In the genomic region with DNA sequence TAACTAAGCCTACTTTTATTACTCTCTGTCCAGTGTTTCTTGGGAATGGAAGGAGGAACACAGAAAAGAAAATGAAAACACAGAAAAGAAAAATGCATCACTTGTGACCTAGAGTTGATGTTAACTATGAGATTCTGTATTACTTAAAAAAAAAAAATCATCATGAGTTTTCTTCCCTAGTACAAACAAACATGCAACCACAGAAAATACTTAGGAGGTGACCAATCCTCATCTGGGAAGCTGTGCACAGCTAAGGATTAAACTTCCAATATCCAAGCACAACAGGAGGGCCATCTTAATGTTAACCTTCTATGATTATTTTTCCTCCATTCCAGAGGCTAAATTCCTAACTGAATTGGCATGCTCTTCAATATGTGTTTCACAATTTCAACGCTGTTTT, we compare ENCODE assay signal across 17 cellular contexts.
DNase-seq lines count a peak whose midpoint lies in the region; ATAC-seq and TF ChIP-seq lines count a peak whose summit lies in the region.
"Had no signal": no experiment of that assay in that cellular context is flagged by ENCODE, and none has a peak within 500 bp of the region (broad histone marks: within the 10 kb centered on the region; RNA-seq: fewer than 3 reads in every experiment).

No MANE protein-coding gene starts in this region.

- CTCF ChIA-PET in SK-N-SH (lab: Yijun Ruan, JAX): interaction anchor here (0.6 kb wide), 1 partner anchor 19 kb away, joined by 3 read pairs; no protein-coding TSS in a partner anchor

- no peak overlapping the region for H2AFZ ChIP-seq in SK-N-SH (ENCODE audit: low read depth)

- H3K79me2 ChIP-seq in SK-N-SH (ENCODE audit: insufficient read depth): no peaks in the 10 kb centered on the region

- peaks cover 11% of the 10 kb centered on the region for H3F3A ChIP-seq in SK-N-SH (replicated peaks; ENCODE audit: insufficient read depth)

- TF ChIP-seq EP300 in SK-N-SH (IDR thresholded peaks at IDR 0.05; ENCODE audit: borderline replicate concordance in 1 of 2, low read depth in 1 of 2, low read length in 1 of 2): no peak

- no peak for TF ChIP-seq CTCF in SK-N-SH (IDR thresholded peaks at IDR 0.05)

- no peak overlapping the region for H3K4me2 ChIP-seq in SK-N-SH

- ATAC-seq in HG03460 (IDR thresholded peaks at IDR 0.05; ENCODE audit: unreplicated experiment) (no peak), GM18867 (IDR thresholded peaks at IDR 0.05; ENCODE audit: unreplicated experiment) (no peak)
- ATAC-seq: activated CD4-positive, alpha-beta T cell treated with anti-CD3 and anti-CD28 coated beads for 36 hours; mucosa of descending colon had no signal

- no peak overlapping the region for H3K9ac ChIP-seq in SK-N-SH

- H3K27ac ChIP-seq in SK-N-SH (ENCODE audit: low read depth in 2 of 2, low read length in 1 of 2): no peak overlapping the region

- peaks cover 0 to 16% of the 10 kb centered on the region in 2 experiments; a peak in 2 of 4 replicates for H3K4me1 ChIP-seq in SK-N-SH (ENCODE audit: control insufficient read depth in 1 of 2, insufficient read depth in 2 of 2, low read depth in 1 of 2, low read length in 1 of 2)

- H3K36me3 ChIP-seq in SK-N-SH (replicated peaks in 1 of 2; ENCODE audit: control insufficient read depth in 1 of 2, insufficient read depth in 2 of 2, low read length in 1 of 2): no peaks in the 10 kb centered on the region

- TF ChIP-seq RAD21 in SK-N-SH (IDR thresholded peaks at IDR 0.05; ENCODE audit: low read length): no peak

- peak; percentile 93 for DNase-seq in EH (ENCODE audit: low read depth)
- DNase-seq in RPMI7951 (ENCODE audit: low read depth): peak; percentile 1
- peak; percentile 94 for DNase-seq in fibroblast of gingiva (ENCODE audit: low read depth)
- DNase-seq in skeletal muscle cell (ENCODE audit: low read depth): peak; percentile 70
- DNase-seq in SK-N-SH: no peak
- no peak for DNase-seq in ureter (ENCODE audit: low spot score)
- DNase-seq: activated CD4-positive, alpha-beta T cell treated with anti-CD3 and anti-CD28 coated beads for 36 hours; activated T-cell treated with anti-CD3 and anti-CD28 coated beads, Interleukin-2, amount 50 U/mL, for 48 hours; anterior cingulate cortex; CD4-positive, alpha-beta memory T cell; mucosa of descending colon; NCI-H1105 treated with DMSO at 0.1 percent for 48 hours; NCI-H345; OCI-M1; stimulated activated CD4-positive, alpha-beta T cell treated with anti-CD3 and anti-CD28 coated beads, Interleukin-2, amount 100 ng/mL, for 48 hours had no signal

- H3K9me2 ChIP-seq in SK-N-SH: no peaks in the 10 kb centered on the region

- POLR2A ChIA-PET in SK-N-SH (lab: Yijun Ruan, JAX): no interaction called here

- 81% methylated on average over 1 of the region's 1 CpG for WGBS in SK-N-SH (ENCODE audit: low lambda C conversion rate)

- H3K4me3 ChIP-seq in skeletal muscle cell (ENCODE audit: low read depth, low read length): no peak overlapping the region
- H3K4me3 ChIP-seq in SK-N-SH (ENCODE audit: low read depth in 2 of 2, low read length in 1 of 2): no peak overlapping the region
- H3K4me3 ChIP-seq: mucosa of descending colon had no signal

- no peaks in the 10 kb centered on the region for H3K27me3 ChIP-seq in SK-N-SH (ENCODE audit: insufficient read depth)

- H4K20me1 ChIP-seq in SK-N-SH (ENCODE audit: insufficient read depth): no peaks in the 10 kb centered on the region

- H3K9me3 ChIP-seq in SK-N-SH: no peaks in the 10 kb centered on the region
- H3K9me3 ChIP-seq: mucosa of descending colon had no signal

TF ChIP-seq in SK-N-SH, 30 proteins besides CTCF, POLR2A, EP300 and RAD21:
- no peak for TF ChIP-seq GABPA (IDR thresholded peaks at IDR 0.05; ENCODE audit: low read depth)
- no peak for TF ChIP-seq SIN3A (IDR thresholded peaks at IDR 0.05; ENCODE audit: borderline replicate concordance, low read depth, low read length)
- no peak for TF ChIP-seq CHD2 (IDR thresholded peaks at IDR 0.05; ENCODE audit: low read length, partially characterized antibody)
- TF ChIP-seq, protein P1, sequence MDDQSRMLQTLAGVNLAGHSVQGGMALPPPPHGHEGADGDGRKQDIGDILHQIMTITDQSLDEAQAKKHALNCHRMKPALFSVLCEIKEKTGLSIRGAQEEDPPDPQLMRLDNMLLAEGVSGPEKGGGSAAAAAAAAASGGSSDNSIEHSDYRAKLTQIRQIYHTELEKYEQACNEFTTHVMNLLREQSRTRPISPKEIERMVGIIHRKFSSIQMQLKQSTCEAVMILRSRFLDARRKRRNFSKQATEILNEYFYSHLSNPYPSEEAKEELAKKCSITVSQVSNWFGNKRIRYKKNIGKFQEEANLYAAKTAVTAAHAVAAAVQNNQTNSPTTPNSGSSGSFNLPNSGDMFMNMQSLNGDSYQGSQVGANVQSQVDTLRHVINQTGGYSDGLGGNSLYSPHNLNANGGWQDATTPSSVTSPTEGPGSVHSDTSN (IDR thresholded peaks at IDR 0.05): no peak
- TF ChIP-seq, protein P2, sequence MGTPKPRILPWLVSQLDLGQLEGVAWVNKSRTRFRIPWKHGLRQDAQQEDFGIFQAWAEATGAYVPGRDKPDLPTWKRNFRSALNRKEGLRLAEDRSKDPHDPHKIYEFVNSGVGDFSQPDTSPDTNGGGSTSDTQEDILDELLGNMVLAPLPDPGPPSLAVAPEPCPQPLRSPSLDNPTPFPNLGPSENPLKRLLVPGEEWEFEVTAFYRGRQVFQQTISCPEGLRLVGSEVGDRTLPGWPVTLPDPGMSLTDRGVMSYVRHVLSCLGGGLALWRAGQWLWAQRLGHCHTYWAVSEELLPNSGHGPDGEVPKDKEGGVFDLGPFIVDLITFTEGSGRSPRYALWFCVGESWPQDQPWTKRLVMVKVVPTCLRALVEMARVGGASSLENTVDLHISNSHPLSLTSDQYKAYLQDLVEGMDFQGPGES (IDR thresholded peaks at IDR 0.05; ENCODE audit: low read depth, low read length): no peak
- TF ChIP-seq, protein P3, sequence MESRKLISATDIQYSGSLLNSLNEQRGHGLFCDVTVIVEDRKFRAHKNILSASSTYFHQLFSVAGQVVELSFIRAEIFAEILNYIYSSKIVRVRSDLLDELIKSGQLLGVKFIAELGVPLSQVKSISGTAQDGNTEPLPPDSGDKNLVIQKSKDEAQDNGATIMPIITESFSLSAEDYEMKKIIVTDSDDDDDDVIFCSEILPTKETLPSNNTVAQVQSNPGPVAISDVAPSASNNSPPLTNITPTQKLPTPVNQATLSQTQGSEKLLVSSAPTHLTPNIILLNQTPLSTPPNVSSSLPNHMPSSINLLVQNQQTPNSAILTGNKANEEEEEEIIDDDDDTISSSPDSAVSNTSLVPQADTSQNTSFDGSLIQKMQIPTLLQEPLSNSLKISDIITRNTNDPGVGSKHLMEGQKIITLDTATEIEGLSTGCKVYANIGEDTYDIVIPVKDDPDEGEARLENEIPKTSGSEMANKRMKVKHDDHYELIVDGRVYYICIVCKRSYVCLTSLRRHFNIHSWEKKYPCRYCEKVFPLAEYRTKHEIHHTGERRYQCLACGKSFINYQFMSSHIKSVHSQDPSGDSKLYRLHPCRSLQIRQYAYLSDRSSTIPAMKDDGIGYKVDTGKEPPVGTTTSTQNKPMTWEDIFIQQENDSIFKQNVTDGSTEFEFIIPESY (IDR thresholded peaks at IDR 0.05; ENCODE audit: borderline replicate concordance, low read depth): no peak
- TF ChIP-seq, protein P4, sequence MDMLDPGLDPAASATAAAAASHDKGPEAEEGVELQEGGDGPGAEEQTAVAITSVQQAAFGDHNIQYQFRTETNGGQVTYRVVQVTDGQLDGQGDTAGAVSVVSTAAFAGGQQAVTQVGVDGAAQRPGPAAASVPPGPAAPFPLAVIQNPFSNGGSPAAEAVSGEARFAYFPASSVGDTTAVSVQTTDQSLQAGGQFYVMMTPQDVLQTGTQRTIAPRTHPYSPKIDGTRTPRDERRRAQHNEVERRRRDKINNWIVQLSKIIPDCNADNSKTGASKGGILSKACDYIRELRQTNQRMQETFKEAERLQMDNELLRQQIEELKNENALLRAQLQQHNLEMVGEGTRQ (IDR thresholded peaks at IDR 0.05; ENCODE audit: borderline replicate concordance, low read depth, low read length): no peak
- TF ChIP-seq TEAD4 (IDR thresholded peaks at IDR 0.05; ENCODE audit: borderline replicate concordance, insufficient read depth): no peak
- no peak for TF ChIP-seq TCF12 (IDR thresholded peaks at IDR 0.05)
- TF ChIP-seq, protein P5, sequence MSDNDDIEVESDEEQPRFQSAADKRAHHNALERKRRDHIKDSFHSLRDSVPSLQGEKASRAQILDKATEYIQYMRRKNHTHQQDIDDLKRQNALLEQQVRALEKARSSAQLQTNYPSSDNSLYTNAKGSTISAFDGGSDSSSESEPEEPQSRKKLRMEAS (IDR thresholded peaks at IDR 0.05; ENCODE audit: low read depth): no peak
- no peak for TF ChIP-seq JUND (IDR thresholded peaks at IDR 0.05)
- TF ChIP-seq EZH2phosphoT487 (IDR thresholded peaks at IDR 0.05; ENCODE audit: borderline replicate concordance, low read depth): no peak
- no peak for TF ChIP-seq SMC3 (IDR thresholded peaks at IDR 0.05; ENCODE audit: low read depth, low read length)
- no peak for TF ChIP-seq GATA2 (CRISPR knock-in tag; IDR thresholded peaks at IDR 0.05)
- no peak for TF ChIP-seq POLR2AphosphoS5 (IDR thresholded peaks at IDR 0.05; ENCODE audit: low read depth, low read length)
- no peak for TF ChIP-seq TAF1 (IDR thresholded peaks at IDR 0.05; ENCODE audit: borderline replicate concordance, low read depth, low read length)
- no peak for TF ChIP-seq RCOR1 (IDR thresholded peaks at IDR 0.05; ENCODE audit: low read length)
- TF ChIP-seq, protein P6, sequence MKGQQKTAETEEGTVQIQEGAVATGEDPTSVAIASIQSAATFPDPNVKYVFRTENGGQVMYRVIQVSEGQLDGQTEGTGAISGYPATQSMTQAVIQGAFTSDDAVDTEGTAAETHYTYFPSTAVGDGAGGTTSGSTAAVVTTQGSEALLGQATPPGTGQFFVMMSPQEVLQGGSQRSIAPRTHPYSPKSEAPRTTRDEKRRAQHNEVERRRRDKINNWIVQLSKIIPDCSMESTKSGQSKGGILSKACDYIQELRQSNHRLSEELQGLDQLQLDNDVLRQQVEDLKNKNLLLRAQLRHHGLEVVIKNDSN (IDR thresholded peaks at IDR 0.05; ENCODE audit: borderline replicate concordance, low read depth): no peak
- TF ChIP-seq MXI1 (IDR thresholded peaks at IDR 0.05; ENCODE audit: low read depth, low read length): no peak
- no peak for TF ChIP-seq YY1 (IDR thresholded peaks at IDR 0.05; ENCODE audit: low read depth)
TF ChIP-seq in SK-N-SH: peak in this region for 0.

Comparison
In these comparisons a context has a peak if more than half of its experiments do, and no peak if none do; other contexts are left out.
1. DNase-seq: peak in EH (single experiment), RPMI7951 (single experiment), fibroblast of gingiva (single experiment) and skeletal muscle cell (single experiment); none in SK-N-SH (single experiment) and ureter (single experiment).